In the genomic region with DNA sequence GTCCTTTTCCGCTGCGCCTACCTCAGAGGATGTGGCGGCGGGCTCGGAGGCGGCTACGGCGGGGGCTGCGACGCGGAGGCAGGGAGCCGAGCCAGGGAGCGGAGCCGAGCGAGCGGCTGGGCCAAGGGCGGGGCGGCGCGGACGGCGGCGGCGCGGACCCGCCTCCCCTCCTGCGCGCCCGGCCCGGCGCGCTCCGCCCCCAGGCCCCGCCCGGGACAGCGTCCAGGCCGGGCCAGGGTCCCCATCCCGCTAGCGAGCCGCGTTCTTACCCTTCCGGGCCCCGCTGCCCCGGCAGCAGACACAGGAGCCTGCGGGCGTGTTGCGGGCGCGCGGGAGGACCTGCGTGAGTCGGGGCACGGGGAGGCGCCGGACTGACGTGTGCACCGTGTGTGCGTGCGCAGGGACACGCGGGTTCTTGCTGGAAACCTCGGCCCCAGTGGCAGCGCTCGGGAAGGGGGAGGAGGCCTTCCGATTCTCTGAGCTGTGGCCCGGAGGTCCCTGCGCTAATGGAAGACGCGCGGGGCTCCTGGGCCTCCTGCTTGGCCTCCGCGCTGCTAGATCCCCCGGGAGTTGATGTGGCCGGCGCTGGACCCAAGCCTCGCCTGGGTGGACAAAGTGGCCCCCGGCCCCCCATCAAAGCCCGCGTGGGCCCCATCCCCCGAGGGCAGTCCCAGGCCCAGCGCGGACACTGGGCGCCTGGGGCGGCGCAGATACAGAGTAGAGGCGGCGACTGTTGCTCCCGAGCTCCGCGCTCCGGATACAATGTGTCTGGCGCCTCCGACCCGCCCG, we compare ENCODE assay signal across 8 cellular contexts. TPM values are rescaled to one million over a fixed set of nuclear protein-coding genes. Genes with fewer than 3 reads are reported as not detected.
A peak's percentile ranks its signal among the peaks of the same experiment; 100 is the strongest.
DNase-seq lines count a peak whose midpoint lies in the region; ATAC-seq and TF ChIP-seq lines count a peak whose summit lies in the region.

A gene with protein sequence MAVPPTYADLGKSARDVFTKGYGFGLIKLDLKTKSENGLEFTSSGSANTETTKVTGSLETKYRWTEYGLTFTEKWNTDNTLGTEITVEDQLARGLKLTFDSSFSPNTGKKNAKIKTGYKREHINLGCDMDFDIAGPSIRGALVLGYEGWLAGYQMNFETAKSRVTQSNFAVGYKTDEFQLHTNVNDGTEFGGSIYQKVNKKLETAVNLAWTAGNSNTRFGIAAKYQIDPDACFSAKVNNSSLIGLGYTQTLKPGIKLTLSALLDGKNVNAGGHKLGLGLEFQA (minus strand): TSS at position 350 of the 789 bp plus-strand sequence. CDS start 11,963 bp downstream, outside the sequence.

- peak within 1 kb of the TSS; percentile 89 to 98 (median 94) for H3K4me3 Mint-ChIP-seq in CD8-positive, alpha-beta memory T cell

- peaks cover 35 to 51% (median 47%) of the 10 kb centered on the region in 3 donors for H3K4me1 Mint-ChIP-seq in CD8-positive, alpha-beta memory T cell

- CTCF ChIA-PET in CD8-positive, alpha-beta memory T cell (lab: Charles Lee), result interaction anchor here (2.0 kb wide), 1 partner anchor 35 kb away, joined by 12 read pairs; no protein-coding TSS in a partner anchor

- POLR2A ChIA-PET in CD8-positive, alpha-beta memory T cell (lab: Charles Lee), result interaction anchor here (0.7 to 2.8 kb wide), 10 partner anchors 11 to 900 kb away, joined by 3 to 15 read pairs (median 3); a partner anchor contains a TSS

- peak; percentile 81 to 93 (median 90) for DNase-seq in CD8-positive, alpha-beta memory T cell
- DNase-seq in activated T-cell treated with anti-CD3 and anti-CD28 coated beads, Interleukin-2, amount 50 U/mL, for 1 hour, result peak; percentile 88
- peak; percentile 57 to 67 for DNase-seq in stimulated activated CD8-positive, alpha-beta memory T cell treated with anti-CD3 and anti-CD28 coated beads, Interleukin-7, amount 100 ng/mL, for 48 hours (ENCODE audit: extremely low read depth in 1 of 2, low read depth in 1 of 2)

- H3K36me3 Mint-ChIP-seq in CD8-positive, alpha-beta memory T cell, result peaks cover 0 to 16% (median 1%) of the 10 kb centered on the region in 3 donors

- peaks cover 63% of the 10 kb centered on the region for H3K79me2 ChIP-seq in OCI-LY3 (ENCODE audit: low read length)

- H3K27ac ChIP-seq in CD8-positive, alpha-beta memory T cell (ENCODE audit: low read depth, low read length), result peak within 1 kb of the TSS; percentile 94
- peak within 1 kb of the TSS; percentile 73 for H3K27ac ChIP-seq in OCI-LY3 (ENCODE audit: low read length)
- peak within 1 kb of the TSS; percentile 98 to 99 for H3K27ac ChIP-seq in esophagus (ENCODE audit: low read depth in 2 of 2, low read length in 1 of 2)
- peak within 1 kb of the TSS; percentile 97 for H3K27ac ChIP-seq in muscle layer of duodenum (ENCODE audit: low read length)

- peak within 1 kb of the TSS; percentile 66 for H3K4me3 ChIP-seq in CD8-positive, alpha-beta memory T cell (ENCODE audit: low read length)
- peak within 1 kb of the TSS; percentile 96 for H3K4me3 ChIP-seq in OCI-LY3 (ENCODE audit: low read length)
- peak within 1 kb of the TSS; percentile 92 to 100 for H3K4me3 ChIP-seq in esophagus (ENCODE audit: low read depth in 1 of 2, low read length in 2 of 2)
- H3K4me3 ChIP-seq in muscle layer of duodenum (ENCODE audit: low read depth in 1 of 2, low read length in 2 of 2), result peak within 1 kb of the TSS; percentile 68 to 80

- H3K27ac Mint-ChIP-seq in CD8-positive, alpha-beta memory T cell, result peak within 1 kb of the TSS; percentile 94 to 99 (median 98)

- WGBS in esophagus, 2 donors, result 0% methylated on average over 67 to 95 of the region's 95 CpGs

- H3K27me3 Mint-ChIP-seq in CD8-positive, alpha-beta memory T cell, result no peaks in the 10 kb centered on the region

- peaks cover 5% of the 10 kb centered on the region for H3K36me3 ChIP-seq in CD8-positive, alpha-beta memory T cell (ENCODE audit: insufficient read depth, low read length)
- H3K36me3 ChIP-seq in OCI-LY3 (replicated peaks; ENCODE audit: low read depth, low read length), result peaks cover 24% of the 10 kb centered on the region
- peaks cover 0 to 2% of the 10 kb centered on the region in 2 donors for H3K36me3 ChIP-seq in esophagus (ENCODE audit: control insufficient read depth in 2 of 2, insufficient read depth in 2 of 2, low read length in 1 of 2)
- peaks cover 2 to 17% of the 10 kb centered on the region in 2 donors for H3K36me3 ChIP-seq in muscle layer of duodenum (ENCODE audit: control insufficient read depth in 1 of 2, insufficient read depth in 2 of 2, low read length in 2 of 2)

- peaks cover 33% of the 10 kb centered on the region for H4K20me1 ChIP-seq in OCI-LY3 (ENCODE audit: insufficient read depth, low read length)

- peak within 1 kb of the TSS; percentile 68; the same call in 1 of the 2 replicates for H2AFZ ChIP-seq in OCI-LY3 (ENCODE audit: low read depth, low read length)

- no peaks in the 10 kb centered on the region for H3K9me3 Mint-ChIP-seq in CD8-positive, alpha-beta memory T cell

- no peaks in the 10 kb centered on the region for H3K27me3 ChIP-seq in CD8-positive, alpha-beta memory T cell (ENCODE audit: insufficient read depth, low read length, poor library complexity, severe bottlenecking)
- H3K27me3 ChIP-seq in OCI-LY3 (ENCODE audit: low read depth, low read length) (no peaks in the 10 kb centered on the region), esophagus (ENCODE audit: control insufficient read depth in 1 of 2, insufficient read depth in 2 of 2, low read length in 2 of 2) (no peaks in the 10 kb centered on the region), muscle layer of duodenum (ENCODE audit: low read depth, low read length) (no peaks in the 10 kb centered on the region)

- H3K4me2 ChIP-seq in OCI-LY3 (ENCODE audit: low read length), result peak within 1 kb of the TSS; percentile 100

- peaks cover 39% of the 10 kb centered on the region for H3K4me1 ChIP-seq in CD8-positive, alpha-beta memory T cell (ENCODE audit: insufficient read depth, low read length)
- H3K4me1 ChIP-seq in OCI-LY3 (ENCODE audit: low read length) (peaks cover 21% of the 10 kb centered on the region), esophagus (ENCODE audit: control insufficient read depth in 2 of 2, insufficient read depth in 2 of 2, low read length in 1 of 2) (peaks cover 8 to 31% of the 10 kb centered on the region in 2 donors), muscle layer of duodenum (ENCODE audit: control insufficient read depth in 1 of 2, insufficient read depth in 2 of 2, low read length in 2 of 2) (peaks cover 18 to 44% of the 10 kb centered on the region in 2 donors)

- peak within 1 kb of the TSS; percentile 96 for H3K9ac ChIP-seq in OCI-LY3 (ENCODE audit: low read length)

- H3K9me3 ChIP-seq in CD8-positive, alpha-beta memory T cell (ENCODE audit: low read length), result no peaks in the 10 kb centered on the region
- H3K9me3 ChIP-seq in OCI-LY3 (ENCODE audit: insufficient read depth, low read length) (no peaks in the 10 kb centered on the region), esophagus (ENCODE audit: control insufficient read depth in 2 of 2, insufficient read depth in 1 of 2, low read depth in 1 of 2, low read length in 1 of 2) (no peaks in the 10 kb centered on the region), muscle layer of duodenum (ENCODE audit: control insufficient read depth in 1 of 2, low read length in 2 of 2) (no peaks in the 10 kb centered on the region)

- TF ChIP-seq CTCF in OCI-LY3 (IDR thresholded peaks at IDR 0.05; ENCODE audit: low read depth, low read length), result no peak

- ATAC-seq in GM19397 (IDR thresholded peaks at IDR 0.05; ENCODE audit: unreplicated experiment) (peak; percentile 81), HG03565 (IDR thresholded peaks at IDR 0.05; ENCODE audit: unreplicated experiment) (peak; percentile 57)

RNA-seq across cellular contexts. Expression of the gene that starts here (rescaled TPM):
- total RNA-seq in CD8-positive, alpha-beta memory T cell, result 100 to 1,000 TPM; 409 to 422 TPM
- 92.8 TPM for polyA plus RNA-seq in CD8-positive, alpha-beta memory T cell
- polyA plus RNA-seq in esophagus, result 100 to 1,000 TPM; 154 to 167 TPM

Comparison
In these comparisons a context has a peak if more than half of its experiments do, and no peak if none do; other contexts are left out.
1. Peak in every context shown above with its lines: DNase-seq, ATAC-seq, H3K4me3 ChIP-seq and H3K27ac ChIP-seq.